Comparison of ENCODE assay signal across 1 cellular context in genomic region chr11:43930868-43931716, GRCh38.
TF ChIP-seq lines count a peak whose summit lies in the region.

No MANE protein-coding gene starts in this region.

TF ChIP-seq in liver, 16 proteins besides CTCF, POLR2A, EP300 and RAD21 (continued from another document):
- TF ChIP-seq GABPA (IDR thresholded peaks at IDR 0.05 in 1 of 2, conservative IDR thresholded peaks at IDR 0.05 in 1 of 2), result no peak
- TF ChIP-seq TAF1 (conservative IDR thresholded peaks at IDR 0.05), result no peak
- TF ChIP-seq YY1 (IDR thresholded peaks at IDR 0.05), result no peak
- TF ChIP-seq EGR1 (IDR thresholded peaks at IDR 0.05; ENCODE audit: low read depth in 2 of 2), result no peak
- TF ChIP-seq FOXA1 (IDR thresholded peaks at IDR 0.05), result no peak
